In genomic region chr11:125371451-125371935, GRCh38 we compare ENCODE assay signal across 13 cellular contexts.
DNase-seq lines count a peak whose midpoint lies in the region; ATAC-seq and TF ChIP-seq lines count a peak whose summit lies in the region.
"Had no signal": no experiment of that assay in that cellular context is flagged by ENCODE, and none has a peak within 500 bp of the region (broad histone marks: within the 10 kb centered on the region; RNA-seq: fewer than 3 reads in every experiment).

No MANE protein-coding gene starts in this region.

- no peaks in the 10 kb centered on the region for H3K9me3 ChIP-seq in ectodermal cell (ENCODE audit: control insufficient read depth, low read length)
- H3K9me3 ChIP-seq in uterus: no peaks in the 10 kb centered on the region
- H3K9me3 ChIP-seq: BLaER1, body of pancreas had no signal

- no peak overlapping the region for H3K4me3 ChIP-seq in ectodermal cell (ENCODE audit: insufficient read depth, low read depth, low read length)
- no peak overlapping the region for H3K4me3 ChIP-seq in uterus
- H3K4me3 ChIP-seq: BLaER1, body of pancreas had no signal

- H3K4me1 ChIP-seq in ectodermal cell (ENCODE audit: control insufficient read depth, insufficient read depth, low read length) (peaks cover 53% of the 10 kb centered on the region), uterus (no peaks in the 10 kb centered on the region)

- ATAC-seq in GM18498 (IDR thresholded peaks at IDR 0.05; ENCODE audit: unreplicated experiment): no peak
- ATAC-seq: body of pancreas had no signal

- H3K36me3 ChIP-seq in ectodermal cell (ENCODE audit: control insufficient read depth, insufficient read depth, low read length): peaks cover 6% of the 10 kb centered on the region
- H3K36me3 ChIP-seq in uterus: no peaks in the 10 kb centered on the region
- H3K36me3 ChIP-seq: BLaER1 had no signal

- intact Hi-C loops in posterior vena cava (cut with DNase I) (no loop called here), uterus (cut with DNase I; ENCODE audit: low total_unique reads) (no loop called here)

- 5 to 7% methylated on average over 10 of the region's 10 CpGs for WGBS in ectodermal cell, 2 experiments

- no peak for TF ChIP-seq POLR2A in uterus (IDR thresholded peaks at IDR 0.05)

- DNase-seq in HT1080 (ENCODE audit: low read depth) (peak; percentile 24), NCI-H2227 treated with DMSO at 0.1 percent for 48 hours (lab: John Stamatoyannopoulos, UW) (peak; percentile 43), posterior vena cava (ENCODE audit: low spot score) (peak; percentile 62), uterus (no peak), CD1c-positive myeloid dendritic cell (ENCODE audit: extremely low spot score) (no peak), NCI-H510A (lab: John Stamatoyannopoulos, UW) (no peak)
- DNase-seq: activated CD4-positive, alpha-beta T cell treated with anti-CD3 and anti-CD28 coated beads, Interleukin-2, amount 50 U/mL, for 48 hours; body of pancreas; OCI-M1; small intestine had no signal

- H3K27me3 ChIP-seq in ectodermal cell (ENCODE audit: control insufficient read depth, insufficient read depth, low read length, poor library complexity, severe bottlenecking) (no peaks in the 10 kb centered on the region), uterus (no peaks in the 10 kb centered on the region)
- H3K27me3 ChIP-seq: body of pancreas had no signal

- TF ChIP-seq CTCF in uterus (IDR thresholded peaks at IDR 0.05): no peak

- peak overlapping the region; percentile 89 for H3K27ac ChIP-seq in ectodermal cell (ENCODE audit: insufficient read depth, low read depth, low read length, poor library complexity, severe bottlenecking)
- H3K27ac ChIP-seq in uterus: no peak overlapping the region
- H3K27ac ChIP-seq: BLaER1, body of pancreas had no signal

Comparison
In these comparisons a context has a peak if more than half of its experiments do, and no peak if none do; other contexts are left out.
1. DNase-seq: peak in HT1080 (single experiment), NCI-H2227 treated with DMSO at 0.1 percent for 48 hours (single experiment) and posterior vena cava (single experiment); none in uterus (0 of 2), CD1c-positive myeloid dendritic cell (single experiment) and NCI-H510A (single experiment).